ENCODE assay signal across 20 cellular contexts in the genomic region with DNA sequence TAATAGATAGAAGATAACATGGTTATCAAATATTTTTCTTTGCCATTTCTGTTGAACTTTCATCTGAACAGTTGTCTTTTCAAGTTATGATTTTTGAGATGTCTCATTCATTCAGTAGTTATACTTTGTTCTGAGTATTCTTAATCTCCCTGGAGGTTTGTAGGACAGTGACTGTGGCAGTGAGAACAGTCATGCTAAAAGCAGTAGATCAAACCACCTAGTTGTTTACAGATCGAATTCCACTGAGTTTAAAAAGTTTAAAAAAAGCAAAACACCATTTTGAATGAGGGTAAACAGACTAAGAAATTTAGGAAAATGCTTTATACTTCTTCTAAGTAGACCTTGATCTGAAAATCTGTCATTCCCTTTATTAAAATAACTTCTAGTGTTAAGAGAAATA.
DNase-seq lines count a peak whose midpoint lies in the region; ATAC-seq and TF ChIP-seq lines count a peak whose summit lies in the region.
"Had no signal": no experiment of that assay in that cellular context is flagged by ENCODE, and none has a peak within 500 bp of the region (broad histone marks: within the 10 kb centered on the region; RNA-seq: fewer than 3 reads in every experiment).

No MANE protein-coding gene starts in this region.

- H2AK5ac ChIP-seq in IMR-90 (ENCODE audit: low read depth, low read length): no peak overlapping the region

- no TSS peak for BruUV-seq in IMR-90 (replicated peaks; lab: Mats Ljungman, UMichigan)

- TF ChIP-seq CTCF in IMR-90 (conservative IDR thresholded peaks at IDR 0.05; ENCODE audit: low read depth, low read length) (no peak), nephron (IDR thresholded peaks at IDR 0.05; ENCODE audit: unreplicated experiment in 3 of 3) (no peak), esophagus muscularis mucosa (IDR thresholded peaks at IDR 0.05) (no peak)

- no peaks in the 10 kb centered on the region for H3K9me3 Mint-ChIP-seq in nephron

- H3K18ac ChIP-seq in IMR-90 (ENCODE audit: low read depth, low read length): no peak overlapping the region

- H3K9me1 ChIP-seq in IMR-90 (ENCODE audit: insufficient read depth, low read length): peaks cover 3% of the 10 kb centered on the region; the same call in 1 of the 2 replicates

- no peak overlapping the region for H3K9ac ChIP-seq in IMR-90 (ENCODE audit: low read depth, low read length)

- H4K91ac ChIP-seq in IMR-90 (ENCODE audit: insufficient read depth, low read depth, low read length): no peak overlapping the region

- H3K4me1 ChIP-seq in IMR-90 (ENCODE audit: control insufficient read depth, insufficient read depth, low read length) (no peaks in the 10 kb centered on the region), ectodermal cell (ENCODE audit: control insufficient read depth, insufficient read depth, low read length) (no peaks in the 10 kb centered on the region), esophagus muscularis mucosa (no peaks in the 10 kb centered on the region)
- H3K4me1 ChIP-seq: Peyer's patch, SJSA1 had no signal

- no peaks in the 10 kb centered on the region for H3K27me3 Mint-ChIP-seq in nephron (ENCODE audit: low read depth)

- H3K4ac ChIP-seq in IMR-90 (ENCODE audit: low read depth, low read length): no peak overlapping the region

- no peak overlapping the region for H4K8ac ChIP-seq in IMR-90 (ENCODE audit: low read depth in 2 of 2, low read length in 2 of 2)

- H2BK15ac ChIP-seq in IMR-90 (ENCODE audit: low read depth, low read length): no peak overlapping the region

- no peak overlapping the region for H3K56ac ChIP-seq in IMR-90 (ENCODE audit: extremely low read depth, insufficient read depth, low read length)

- intact Hi-C loops in IMR-90 (cut with micrococcal nuclease): no loop called here
- intact Hi-C loops in esophagus muscularis mucosa (cut with DNase I): no loop called here

- dilution Hi-C loops in IMR-90 (cut with HindIII; ENCODE audit: low sequenced_read_pairs, unreplicated experiment): no loop called here

- H2AFZ ChIP-seq in IMR-90 (replicated peaks; ENCODE audit: low read length, poor library complexity): no peak overlapping the region

- H2AK9ac ChIP-seq in IMR-90 (replicated peaks; ENCODE audit: low read depth, low read length, poor library complexity): no peak overlapping the region

- H4K20me1 ChIP-seq in IMR-90 (ENCODE audit: insufficient read depth, low read length): no peaks in the 10 kb centered on the region

- H3K23ac ChIP-seq in IMR-90 (ENCODE audit: low read depth, low read length): no peak overlapping the region

- in situ Hi-C loops in IMR-90 (cut with MboI; ENCODE audit: low sequenced_read_pairs): no loop called here

- POLR2A ChIA-PET in IMR-90 (lab: Charles Lee; ENCODE audit: unreplicated experiment): no interaction called here

- peaks cover 26% of the 10 kb centered on the region for H3K36me3 Mint-ChIP-seq in nephron (ENCODE audit: low read depth)
- H3K36me3 Mint-ChIP-seq: IgD-negative memory B cell had no signal

- TF ChIP-seq EP300 in esophagus muscularis mucosa (IDR thresholded peaks at IDR 0.05): no peak

- peaks cover 5% of the 10 kb centered on the region for H3K27me3 ChIP-seq in IMR-90 (ENCODE audit: control insufficient read depth, insufficient read depth, low read length)
- no peaks in the 10 kb centered on the region for H3K27me3 ChIP-seq in ectodermal cell (ENCODE audit: control insufficient read depth, insufficient read depth, low read length, poor library complexity, severe bottlenecking)
- H3K27me3 ChIP-seq in esophagus muscularis mucosa: peaks cover 0 to 25% (median 5%) of the 10 kb centered on the region in 4 donors
- H3K27me3 ChIP-seq: Peyer's patch had no signal

- H2BK5ac ChIP-seq in IMR-90 (ENCODE audit: low read depth, low read length, poor library complexity, severe bottlenecking): no peak overlapping the region

- H3K4me2 ChIP-seq in IMR-90 (ENCODE audit: low read depth, low read length): no peak overlapping the region

- H4K5ac ChIP-seq in IMR-90 (ENCODE audit: low read depth, low read length): no peak overlapping the region

- H2BK120ac ChIP-seq in IMR-90 (ENCODE audit: low read depth, low read length): no peak overlapping the region

- H3K4me3 Mint-ChIP-seq in nephron: peak overlapping the region in 1 of 3 experiments; percentile 1
- H3K4me3 Mint-ChIP-seq: IgD-negative memory B cell had no signal

- TF ChIP-seq POLR2A in IMR-90 (IDR thresholded peaks at IDR 0.05; ENCODE audit: low read depth, low read length) (no peak), esophagus muscularis mucosa (IDR thresholded peaks at IDR 0.05; ENCODE audit: low read depth) (no peak)

- H3K36me3 ChIP-seq in IMR-90 (ENCODE audit: control insufficient read depth, insufficient read depth, low read length): no peaks in the 10 kb centered on the region
- no peaks in the 10 kb centered on the region for H3K36me3 ChIP-seq in ectodermal cell (ENCODE audit: control insufficient read depth, insufficient read depth, low read length)
- H3K36me3 ChIP-seq in esophagus muscularis mucosa: no peaks in the 10 kb centered on the region
- H3K36me3 ChIP-seq: MG63, Peyer's patch, SJSA1 had no signal

- H3K4me3 ChIP-seq in IMR-90 (ENCODE audit: insufficient read depth, low read depth, low read length): no peak overlapping the region
- no peak overlapping the region for H3K4me3 ChIP-seq in ectodermal cell (ENCODE audit: insufficient read depth, low read depth, low read length)
- H3K4me3 ChIP-seq in esophagus muscularis mucosa: no peak overlapping the region
- H3K4me3 ChIP-seq: MG63, Peyer's patch, SJSA1 had no signal

- DNase-seq in IMR-90: no peak
- no peak for DNase-seq in esophagus muscularis mucosa (ENCODE audit: extremely low spot score)
- DNase-seq in NCI-H2081 (lab: John Stamatoyannopoulos, UW): no peak
- no peak for DNase-seq in NCI-H446 treated with DMSO at 0.1 percent for 48 hours (lab: John Stamatoyannopoulos, UW)
- DNase-seq: AML-193; DMS 273 treated with DMSO at 0.1 percent for 48 hours; DND-41; Karpas-422; MG63; NCI-H1048; NCI-H1436; NCI-H2029; NK-92 treated with Interleukin-12 subunit alpha and Interleukin-12 subunit beta, amount 100 ng/mL, for 24 hours; Peyer's patch had no signal

- H3K27ac ChIP-seq in IMR-90 (ENCODE audit: insufficient read depth, low read length) (no peak overlapping the region), ectodermal cell (ENCODE audit: insufficient read depth, low read depth, low read length, poor library complexity, severe bottlenecking) (peak overlapping the region; percentile 41), esophagus muscularis mucosa (replicated peaks in 1 of 4) (no peak overlapping the region)
- H3K27ac ChIP-seq: HL-60, Peyer's patch, SJSA1 had no signal

- ATAC-seq in IMR-90 (ENCODE audit: low read depth): peak; percentile 42; the same call in 1 of the 2 replicates
- ATAC-seq in SK-N-SH treated with all-trans-retinoic acid at 6 μM for 48 hours: no peak

- no peak overlapping the region for H3K14ac ChIP-seq in IMR-90 (replicated peaks; ENCODE audit: low read depth, low read length)

- H3K9me3 ChIP-seq in IMR-90 (ENCODE audit: control insufficient read depth, insufficient read depth, low read length) (no peaks in the 10 kb centered on the region), ectodermal cell (ENCODE audit: control insufficient read depth, low read length) (no peaks in the 10 kb centered on the region), esophagus muscularis mucosa (no peaks in the 10 kb centered on the region)
- H3K9me3 ChIP-seq: MG63, Peyer's patch, SJSA1 had no signal

- H3K79me1 ChIP-seq in IMR-90 (ENCODE audit: low read depth in 1 of 2, low read length in 2 of 2): no peaks in the 10 kb centered on the region; a peak in 1 of 4 replicates

- no peak for TF ChIP-seq RAD21 in IMR-90 (IDR thresholded peaks at IDR 0.05; ENCODE audit: low read length)

- no CpG with 5 or more reads among the region's 1 CpG for WGBS in IMR-90 (ENCODE audit: extremely low coverage in 2 of 2, insufficient read length in 1 of 2), 2 experiments
- WGBS in ectodermal cell, 2 experiments: 100% methylated on average over 1 of the region's 1 CpG
- WGBS in esophagus muscularis mucosa: 67% methylated on average over 1 of the region's 1 CpG

- CTCF ChIA-PET in IMR-90 (lab: Yijun Ruan, JAX): no interaction called here

- peaks cover 53% of the 10 kb centered on the region for H3K4me1 Mint-ChIP-seq in nephron

- H3K27ac Mint-ChIP-seq in nephron: peak overlapping the region; percentile 39 to 83 (median 48)
- H3K27ac Mint-ChIP-seq: IgD-negative memory B cell had no signal

- H2BK20ac ChIP-seq in IMR-90 (ENCODE audit: low read depth, low read length): no peak overlapping the region

TF ChIP-seq in IMR-90, 13 proteins besides CTCF, POLR2A, EP300 and RAD21:
- no peak for TF ChIP-seq BHLHE40 (IDR thresholded peaks at IDR 0.05; ENCODE audit: low read depth, low read length)
- TF ChIP-seq CEBPB (IDR thresholded peaks at IDR 0.05; ENCODE audit: low read depth, low read length): no peak

TF ChIP-seq in SK-N-SH treated with all-trans-retinoic acid at 6 μM for 48 hours, 23 proteins besides CTCF, POLR2A, EP300 and RAD21:
- no peak for TF ChIP-seq OSR1 (CRISPR knock-in tag; IDR thresholded peaks at IDR 0.05)
- no peak for TF ChIP-seq TOX (CRISPR knock-in tag; IDR thresholded peaks at IDR 0.05; ENCODE audit: borderline replicate concordance)
- TF ChIP-seq ESRRG (CRISPR knock-in tag; IDR thresholded peaks at IDR 0.05): no peak
- no peak for TF ChIP-seq BACH2 (CRISPR knock-in tag; IDR thresholded peaks at IDR 0.05; ENCODE audit: borderline replicate concordance)
- TF ChIP-seq SNAI2 (CRISPR knock-in tag; IDR thresholded peaks at IDR 0.05): no peak
- no peak for TF ChIP-seq ZFP3 (CRISPR knock-in tag; IDR thresholded peaks at IDR 0.05)
- TF ChIP-seq PATZ1 (CRISPR knock-in tag; IDR thresholded peaks at IDR 0.05; ENCODE audit: borderline replicate concordance): no peak
TF ChIP-seq in SK-N-SH treated with all-trans-retinoic acid at 6 μM for 48 hours: peak in this region for 0.
